ENCODE assay signal across 32 cellular contexts in the genomic region with DNA sequence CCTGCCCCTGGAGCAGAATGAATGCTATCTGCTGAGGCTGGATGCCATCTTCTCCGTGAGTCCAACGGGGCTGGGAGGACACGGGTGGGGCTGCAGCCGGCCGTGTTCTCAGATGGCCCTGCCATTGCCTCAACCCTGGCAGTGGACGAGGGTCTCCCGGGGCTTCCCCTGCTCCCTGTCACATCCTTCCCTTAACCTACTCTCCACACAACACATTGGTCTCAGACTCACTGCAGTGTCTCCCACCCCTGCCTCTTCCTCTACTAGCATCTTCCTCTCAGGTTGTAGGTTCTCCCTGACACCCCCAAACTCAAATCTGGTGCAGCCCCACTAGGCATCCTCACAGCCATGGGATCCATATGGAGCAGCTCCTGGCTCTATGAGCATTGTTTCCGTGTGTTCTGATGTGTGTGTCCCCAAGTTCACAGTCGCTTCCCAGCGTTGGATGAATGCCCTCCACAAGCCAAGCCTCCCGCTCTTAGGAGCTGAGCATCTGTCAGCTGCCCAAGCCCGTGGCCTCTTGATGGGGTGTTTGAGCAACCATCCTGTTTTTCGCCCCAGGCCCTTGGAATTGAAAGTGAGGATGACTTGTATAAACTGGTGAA. TPM values are rescaled to one million over a fixed set of nuclear protein-coding genes. Genes with fewer than 3 reads are reported as not detected.
"Had no signal": no experiment of that assay in that cellular context is flagged by ENCODE, and none has a peak within 500 bp of the region (broad histone marks: within the 10 kb centered on the region; RNA-seq: fewer than 3 reads in every experiment).

No MANE protein-coding gene starts in this region.

- H3K27me3 Mint-ChIP-seq: activated CD8-positive, alpha-beta T cell treated with anti-CD3 and anti-CD28 coated beads for 36 hours; activated naive CD8-positive, alpha-beta T cell had no signal

- ATAC-seq: activated CD8-positive, alpha-beta T cell treated with anti-CD3 and anti-CD28 coated beads for 36 hours; activated T-cell treated with anti-CD3 and anti-CD28 coated beads, Interleukin-2, amount 50 U/mL, for 4 hours; activated T-helper 17 cell treated with anti-CD3 and anti-CD28 coated beads, Interleukin-2, amount 50 U/mL, for 72 hours; esophagus mucosa; WTC11 had no signal

- H3K27ac Mint-ChIP-seq: activated CD8-positive, alpha-beta T cell treated with anti-CD3 and anti-CD28 coated beads for 36 hours; activated naive CD8-positive, alpha-beta T cell; activated T-helper 17 cell treated with anti-CD3 and anti-CD28 coated beads, Interleukin-2, amount 50 U/mL, for 72 hours; dendritic cell treated with granulocyte-macrophage colony-stimulating factor and Interleukin-4, amounts not matched to agents 40 ng/mL and 50 ng/mL, for 4 days; endodermal cell; WTC11 had no signal

- H3K27ac ChIP-seq: brain microvascular endothelial cell, coronary artery, dorsolateral prefrontal cortex, VCaP had no signal

- H3K36me3 ChIP-seq: brain microvascular endothelial cell had no signal

- H3K4me3 Mint-ChIP-seq: activated CD8-positive, alpha-beta T cell treated with anti-CD3 and anti-CD28 coated beads for 36 hours; activated naive CD8-positive, alpha-beta T cell; activated T-cell treated with anti-CD3 and anti-CD28 coated beads, Interleukin-2, amount 50 U/mL, for 4 hours; activated T-helper 17 cell treated with anti-CD3 and anti-CD28 coated beads, Interleukin-2, amount 50 U/mL, for 72 hours; central memory CD8-positive, alpha-beta T cell; dendritic cell treated with granulocyte-macrophage colony-stimulating factor and Interleukin-4, amounts not matched to agents 40 ng/mL and 50 ng/mL, for 4 days; endodermal cell; WTC11 had no signal

- H3K4me3 ChIP-seq: coronary artery, dorsolateral prefrontal cortex had no signal

- DNase-seq: activated CD4-positive, alpha-beta T cell treated with anti-CD3 and anti-CD28 coated beads for 1 hour; activated CD4-positive, alpha-beta T cell treated with anti-CD3 and anti-CD28 coated beads for 48 hours; activated CD4-positive, alpha-beta T cell treated with anti-CD3 and anti-CD28 coated beads, Interleukin-2, amount 50 U/mL, for 1 hour; activated CD4-positive, alpha-beta T cell treated with anti-CD3 and anti-CD28 coated beads, Interleukin-2, amount 50 U/mL, for 48 hours; activated CD8-positive, alpha-beta T cell treated with anti-CD3 and anti-CD28 coated beads for 36 hours; activated effector memory CD4-positive, alpha-beta T cell treated with Interleukin-2 at 50 U/mL for 16 hours; activated gamma-delta T cell treated with Interleukin-2 at 50 U/mL for 16 hours; activated naive CD4-positive, alpha-beta T cell treated with anti-CD3 and anti-CD28 coated beads, Interleukin-2, amount 50 U/mL, for 16 hours; activated naive CD4-positive, alpha-beta T cell treated with Interleukin-2 at 50 U/mL for 16 hours; activated T-cell treated with anti-CD3 and anti-CD28 coated beads, Interleukin-2, amount 50 U/mL, for 4 hours; amniotic stem cell; anterior cingulate cortex; brain microvascular endothelial cell; effector memory CD4-positive, alpha-beta T cell; endodermal cell; foreskin fibroblast; T-helper 2 cell had no signal

- H3K4me1 Mint-ChIP-seq: activated T-helper 17 cell treated with anti-CD3 and anti-CD28 coated beads, Interleukin-2, amount 50 U/mL, for 72 hours; central memory CD8-positive, alpha-beta T cell; WTC11 had no signal

- H3K9me3 Mint-ChIP-seq: activated CD8-positive, alpha-beta T cell treated with anti-CD3 and anti-CD28 coated beads for 36 hours; activated T-cell treated with anti-CD3 and anti-CD28 coated beads, Interleukin-2, amount 50 U/mL, for 4 hours; activated T-helper 17 cell treated with anti-CD3 and anti-CD28 coated beads, Interleukin-2, amount 50 U/mL, for 72 hours; central memory CD8-positive, alpha-beta T cell; dendritic cell treated with granulocyte-macrophage colony-stimulating factor and Interleukin-4, amounts not matched to agents 40 ng/mL and 50 ng/mL, for 4 days had no signal

- H3K36me3 Mint-ChIP-seq: activated naive CD8-positive, alpha-beta T cell; WTC11 had no signal

- H3K27me3 ChIP-seq: brain microvascular endothelial cell, dorsolateral prefrontal cortex had no signal

- FAIRE-seq: astrocyte, bronchial epithelial cell, frontal cortex had no signal

RNA-seq across cellular contexts. Expression of a gene that starts 27.8 kb away (rescaled TPM):
- total RNA-seq: astrocyte, bronchial epithelial cell, cardiac septum, epithelial cell of proximal tubule, esophagus mucosa had no signal

RNA-seq across cellular contexts. Expression of a gene that starts 48.4 kb away (rescaled TPM):
- total RNA-seq: activated CD8-positive, alpha-beta T cell treated with anti-CD3 and anti-CD28 coated beads for 36 hours; activated T-cell treated with anti-CD3 and anti-CD28 coated beads, Interleukin-2, amount 50 U/mL, for 4 hours; activated T-helper 17 cell treated with anti-CD3 and anti-CD28 coated beads, Interleukin-2, amount 50 U/mL, for 72 hours; bronchial epithelial cell; epithelial cell of proximal tubule; esophagus mucosa; T-helper 1 cell treated with Interleukin-12 subunit alpha and Interleukin-12 subunit beta and Interleukin-4 antibody, amounts not matched to agents 30 ng/mL and 1 ng/mL, for 36 hours had no signal
